ENCODE assay signal across 11 cellular contexts in the genomic region with DNA sequence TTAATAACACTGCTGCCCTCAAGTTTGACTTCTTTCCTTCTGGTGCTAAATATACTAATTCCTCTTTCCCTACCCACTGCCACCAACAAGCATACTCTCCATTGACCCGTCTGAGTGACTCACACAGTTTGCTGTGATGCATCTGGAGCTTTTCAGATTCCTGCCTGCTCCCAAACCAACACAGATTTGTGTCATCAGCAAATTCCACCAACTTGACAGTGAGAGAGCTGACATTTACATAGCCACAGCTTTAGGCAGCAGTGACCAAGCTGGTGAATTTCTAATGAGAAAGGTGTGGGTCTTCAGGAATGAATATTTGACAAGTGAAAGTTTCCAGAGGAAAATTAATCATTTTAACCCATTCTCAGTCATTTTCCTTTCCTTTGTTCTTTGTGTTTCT.
DNase-seq lines count a peak whose midpoint lies in the region; ATAC-seq and TF ChIP-seq lines count a peak whose summit lies in the region.
"Had no signal": no experiment of that assay in that cellular context is flagged by ENCODE, and none has a peak within 500 bp of the region (broad histone marks: within the 10 kb centered on the region; RNA-seq: fewer than 3 reads in every experiment).

No MANE protein-coding gene starts in this region.

- no peak overlapping the region for H3K4me3 Mint-ChIP-seq in activated T-helper 1 cell treated with anti-CD3 and anti-CD28 coated beads, Interleukin-12 subunit alpha, Interleukin-12 subunit beta, Interleukin-2, Interleukin-4 antibody, amounts not matched to agents 30 ng/mL and 10 ng/mL and 1 ng/mL, durations not matched to agents 14 hours and 24 hours and 36 hours

- no peaks in the 10 kb centered on the region for H3K27me3 ChIP-seq in PC-9 (ENCODE audit: insufficient read depth, low read depth)
- no peaks in the 10 kb centered on the region for H3K27me3 ChIP-seq in effector memory CD4-positive, alpha-beta T cell (replicated peaks; ENCODE audit: control insufficient read depth, insufficient read depth, low read length, poor library complexity, severe bottlenecking)

- H3K4me2 ChIP-seq in PC-9, result no peak overlapping the region

- no peak for TF ChIP-seq CTCF in PC-9 (conservative IDR thresholded peaks at IDR 0.05)
- TF ChIP-seq CTCF in epithelial cell of proximal tubule (conservative IDR thresholded peaks at IDR 0.05; ENCODE audit: low read depth, low read length), result no peak

- POLR2A ChIA-PET in PC-9 (lab: Charles Lee; ENCODE audit: unreplicated experiment), result interaction anchor here (0.5 to 0.7 kb wide), 5 partner anchors 13 to 232 kb away, joined by 3 to 11 read pairs (median 5); no protein-coding TSS in a partner anchor

- H3K36me3 ChIP-seq in PC-9 (ENCODE audit: low read depth), result no peaks in the 10 kb centered on the region
- no peaks in the 10 kb centered on the region for H3K36me3 ChIP-seq in effector memory CD4-positive, alpha-beta T cell (ENCODE audit: control insufficient read depth, insufficient read depth, low read length)
- H3K36me3 ChIP-seq: thoracic aorta had no signal

- no peak for ATAC-seq in HG02588 (IDR thresholded peaks at IDR 0.05; ENCODE audit: unreplicated experiment)

- no peaks in the 10 kb centered on the region for H3F3A ChIP-seq in PC-9 (ENCODE audit: insufficient read depth, low read depth)

- H3K4me1 ChIP-seq in PC-9 (replicated peaks; ENCODE audit: insufficient read depth), result no peaks in the 10 kb centered on the region
- no peaks in the 10 kb centered on the region for H3K4me1 ChIP-seq in effector memory CD4-positive, alpha-beta T cell (ENCODE audit: control insufficient read depth, insufficient read depth, low read length, poor library complexity, severe bottlenecking)

- intact Hi-C loops in PC-9 (cut with micrococcal nuclease; ENCODE audit: unreplicated experiment), result no loop called here
- intact Hi-C loops in activated T-helper 1 cell treated with anti-CD3 and anti-CD28 coated beads, Interleukin-12 subunit alpha, Interleukin-12 subunit beta, Interleukin-2, Interleukin-4 antibody, amounts not matched to agents 30 ng/mL and 10 ng/mL and 1 ng/mL, durations not matched to agents 14 hours and 24 hours and 36 hours (cut with micrococcal nuclease), result no loop called here

- DNase-seq in EL (peak; percentile 87), PC-9 (peak; percentile 35 to 52), epithelial cell of proximal tubule (ENCODE audit: low read depth) (peak; percentile 71), myocyte (ENCODE audit: low read depth) (peak; percentile 89), DMS79 treated with DMSO at 0.1 percent for 48 hours (lab: John Stamatoyannopoulos, UW) (no peak)
- DNase-seq in effector memory CD4-positive, alpha-beta T cell, result no peak
- no peak for DNase-seq in activated T-helper 1 cell treated with anti-CD3 and anti-CD28 coated beads, Interleukin-12 subunit alpha, Interleukin-12 subunit beta, Interleukin-2, Interleukin-4 antibody, amounts not matched to agents 30 ng/mL and 10 ng/mL and 1 ng/mL, durations not matched to agents 14 hours and 24 hours and 36 hours (ENCODE audit: low spot score)
- DNase-seq: NCI-H1048; stimulated activated CD4-positive, alpha-beta T cell treated with anti-CD3 and anti-CD28 coated beads, Interleukin-15, amount 100 ng/mL, for 24 hours had no signal

- H3K4me3 ChIP-seq in PC-9 (no peak overlapping the region), epithelial cell of proximal tubule (ENCODE audit: low read depth, low read length) (no peak overlapping the region)
- no peak overlapping the region for H3K4me3 ChIP-seq in effector memory CD4-positive, alpha-beta T cell (ENCODE audit: insufficient read depth, low read depth, low read length, poor library complexity, severe bottlenecking)
- H3K4me3 ChIP-seq: thoracic aorta had no signal

- no peaks in the 10 kb centered on the region for H3K36me3 Mint-ChIP-seq in activated T-helper 1 cell treated with anti-CD3 and anti-CD28 coated beads, Interleukin-12 subunit alpha, Interleukin-12 subunit beta, Interleukin-2, Interleukin-4 antibody, amounts not matched to agents 30 ng/mL and 10 ng/mL and 1 ng/mL, durations not matched to agents 14 hours and 24 hours and 36 hours (ENCODE audit: low read depth)

- no peaks in the 10 kb centered on the region for H3K9me3 Mint-ChIP-seq in activated T-helper 1 cell treated with anti-CD3 and anti-CD28 coated beads, Interleukin-12 subunit alpha, Interleukin-12 subunit beta, Interleukin-2, Interleukin-4 antibody, amounts not matched to agents 30 ng/mL and 10 ng/mL and 1 ng/mL, durations not matched to agents 14 hours and 24 hours and 36 hours

- no peak overlapping the region for H3K27ac Mint-ChIP-seq in activated T-helper 1 cell treated with anti-CD3 and anti-CD28 coated beads, Interleukin-12 subunit alpha, Interleukin-12 subunit beta, Interleukin-2, Interleukin-4 antibody, amounts not matched to agents 30 ng/mL and 10 ng/mL and 1 ng/mL, durations not matched to agents 14 hours and 24 hours and 36 hours

- H3K9me3 ChIP-seq in PC-9 (ENCODE audit: insufficient read depth, low read depth), result no peaks in the 10 kb centered on the region
- no peaks in the 10 kb centered on the region for H3K9me3 ChIP-seq in effector memory CD4-positive, alpha-beta T cell (ENCODE audit: control insufficient read depth, low read length)
- H3K9me3 ChIP-seq: thoracic aorta had no signal

- no peaks in the 10 kb centered on the region for H3K79me2 ChIP-seq in PC-9 (ENCODE audit: low read depth)

- H3K9me2 ChIP-seq in PC-9 (ENCODE audit: insufficient read depth), result no peaks in the 10 kb centered on the region

- no TSS peak for BruUV-seq in PC-9 (replicated peaks; lab: Mats Ljungman, UMichigan)

- no peaks in the 10 kb centered on the region for H4K20me1 ChIP-seq in PC-9 (ENCODE audit: insufficient read depth)

- CTCF ChIA-PET in PC-9 (lab: Charles Lee), result no interaction called here

- no peak overlapping the region for H3K27ac ChIP-seq in PC-9
- H3K27ac ChIP-seq in effector memory CD4-positive, alpha-beta T cell (ENCODE audit: insufficient read depth, low read length, poor library complexity, severe bottlenecking), result no peak overlapping the region
- H3K27ac ChIP-seq: thoracic aorta had no signal

- no peaks in the 10 kb centered on the region for H3K4me1 Mint-ChIP-seq in activated T-helper 1 cell treated with anti-CD3 and anti-CD28 coated beads, Interleukin-12 subunit alpha, Interleukin-12 subunit beta, Interleukin-2, Interleukin-4 antibody, amounts not matched to agents 30 ng/mL and 10 ng/mL and 1 ng/mL, durations not matched to agents 14 hours and 24 hours and 36 hours (ENCODE audit: low read depth)

- no peak overlapping the region for H2AFZ ChIP-seq in PC-9

- H3K27me3 Mint-ChIP-seq in activated T-helper 1 cell treated with anti-CD3 and anti-CD28 coated beads, Interleukin-12 subunit alpha, Interleukin-12 subunit beta, Interleukin-2, Interleukin-4 antibody, amounts not matched to agents 30 ng/mL and 10 ng/mL and 1 ng/mL, durations not matched to agents 14 hours and 24 hours and 36 hours (ENCODE audit: insufficient read depth), result peaks cover 4% of the 10 kb centered on the region

Comparison
In these comparisons a context has a peak if more than half of its experiments do, and no peak if none do; other contexts are left out.
1. DNase-seq: peak in EL (single experiment), PC-9 (2 of 2), epithelial cell of proximal tubule (single experiment) and myocyte (single experiment); none in DMS79 treated with DMSO at 0.1 percent for 48 hours (single experiment), effector memory CD4-positive, alpha-beta T cell (0 of 3) and activated T-helper 1 cell treated with anti-CD3 and anti-CD28 coated beads, Interleukin-12 subunit alpha, Interleukin-12 subunit beta, Interleukin-2, Interleukin-4 antibody, amounts not matched to agents 30 ng/mL and 10 ng/mL and 1 ng/mL, durations not matched to agents 14 hours and 24 hours and 36 hours (single experiment).